In the genomic region with DNA sequence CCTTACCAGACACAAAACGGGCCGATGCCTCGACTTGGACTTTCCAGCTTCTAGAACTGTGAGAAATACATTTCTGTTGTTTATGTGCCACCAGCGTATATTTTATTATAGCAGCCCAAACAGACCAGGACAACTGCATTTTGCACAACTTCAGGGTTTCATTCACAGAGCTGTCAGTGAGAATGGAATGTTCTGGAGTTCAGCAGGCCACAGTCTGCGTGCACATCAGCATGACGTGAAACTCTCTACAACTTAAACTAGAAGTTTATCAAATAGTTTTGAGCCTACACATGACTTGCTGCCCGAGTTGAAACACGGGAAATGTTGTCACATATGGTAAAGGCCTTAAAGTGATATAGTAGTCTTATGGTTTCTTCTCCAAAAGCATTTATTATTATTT, we compare ENCODE assay signal across 17 cellular contexts. TPM values are rescaled to one million over a fixed set of nuclear protein-coding genes. Genes with fewer than 3 reads are reported as not detected.
DNase-seq lines count a peak whose midpoint lies in the region; ATAC-seq and TF ChIP-seq lines count a peak whose summit lies in the region.
"Had no signal": no experiment of that assay in that cellular context is flagged by ENCODE, and none has a peak within 500 bp of the region (broad histone marks: within the 10 kb centered on the region; RNA-seq: fewer than 3 reads in every experiment).

No MANE protein-coding gene starts in this region.

- H3K27ac ChIP-seq in AG04450 (ENCODE audit: low read depth, low read length) (no peak overlapping the region), Panc1 (ENCODE audit: low read length) (peak overlapping the region; percentile 37; the same call in 1 of the 2 replicates), esophagus muscularis mucosa (replicated peaks in 1 of 4) (no peak overlapping the region)
- H3K27ac ChIP-seq: HL-60, PC-9 had no signal

- no peak for TF ChIP-seq POLR2A in esophagus muscularis mucosa (IDR thresholded peaks at IDR 0.05; ENCODE audit: low read depth)

- ATAC-seq in Panc1 (no peak), GM21825 (IDR thresholded peaks at IDR 0.05; ENCODE audit: unreplicated experiment) (no peak), sciatic nerve (no peak)

- H3K36me3 ChIP-seq in Panc1 (ENCODE audit: control insufficient read depth, insufficient read depth, low read length) (no peaks in the 10 kb centered on the region; the same call in 1 of the 2 replicates), esophagus muscularis mucosa (no peaks in the 10 kb centered on the region)
- H3K36me3 ChIP-seq: BE2C had no signal

- 93% methylated on average over 8 of the region's 8 CpGs for WGBS in esophagus muscularis mucosa

- TF ChIP-seq CTCF in AG04450 (IDR thresholded peaks at IDR 0.05; ENCODE audit: low read depth, low read length) (no peak), Panc1 (IDR thresholded peaks at IDR 0.05) (no peak), esophagus muscularis mucosa (IDR thresholded peaks at IDR 0.05) (no peak)

- H3K4me3 ChIP-seq in AG04450 (ENCODE audit: low read depth, low read length) (no peak overlapping the region), Panc1 (ENCODE audit: low read depth in 2 of 2, low read length in 2 of 2) (no peak overlapping the region), esophagus muscularis mucosa (no peak overlapping the region)
- H3K4me3 ChIP-seq: PC-9 had no signal

- no TSS peak for BruUV-seq in Panc1 (replicated peaks; lab: Mats Ljungman, UMichigan)

- in situ Hi-C loops in Panc1 (cut with HindIII; ENCODE audit: low pct_unique_long_range_greater_than_20kb, low sequenced_read_pairs) = no loop called here

- no peak for TF ChIP-seq EP300 in esophagus muscularis mucosa (IDR thresholded peaks at IDR 0.05)

- H3K27me3 ChIP-seq in AG04450 (ENCODE audit: control insufficient read depth, insufficient read depth, low read length) (no peaks in the 10 kb centered on the region), Panc1 (ENCODE audit: control insufficient read depth, insufficient read depth, low read length) (no peaks in the 10 kb centered on the region), esophagus muscularis mucosa (no peaks in the 10 kb centered on the region)
- H3K27me3 ChIP-seq: BE2C had no signal

- H3K9me3 ChIP-seq in AG04450 (ENCODE audit: control insufficient read depth, insufficient read depth, low read length) (peaks cover 5% of the 10 kb centered on the region; the same call in 1 of the 2 replicates), Panc1 (ENCODE audit: control insufficient read depth, insufficient read depth, low read depth, low read length) (no peaks in the 10 kb centered on the region), esophagus muscularis mucosa (no peaks in the 10 kb centered on the region)
- H3K9me3 ChIP-seq: BE2C had no signal

- CTCF ChIA-PET in AG04450 (lab: Charles Lee) (no interaction called here), Panc1 (lab: Charles Lee) (no interaction called here)

- POLR2A ChIA-PET in AG04450 (lab: Yijun Ruan, JAX) (no interaction called here), Panc1 (lab: Charles Lee) (no interaction called here)

- peaks cover 19% of the 10 kb centered on the region for H3K4me1 ChIP-seq in Panc1 (ENCODE audit: control insufficient read depth, insufficient read depth, low read length)
- H3K4me1 ChIP-seq in esophagus muscularis mucosa = peaks cover 18 to 26% (median 23%) of the 10 kb centered on the region in 4 donors

- intact Hi-C loops in Panc1 (cut with micrococcal nuclease; ENCODE audit: unreplicated experiment) (loop anchor here (10.0 kb wide), 2 partner anchors 178 to 538 kb away; no protein-coding TSS in a partner anchor), esophagus muscularis mucosa (cut with DNase I) (loop anchor here (10.0 kb wide), 2 partner anchors 258 to 408 kb away; no protein-coding TSS in a partner anchor), sciatic nerve (cut with DNase I) (no loop called here)

- DNase-seq in AG04450 (ENCODE audit: low read depth, low spot score) (peak; percentile 38), Panc1 (ENCODE audit: low read depth, low spot score) (no peak), esophagus muscularis mucosa (ENCODE audit: extremely low spot score) (peak; percentile 82), retina (peak; percentile 1), ureter (ENCODE audit: low spot score) (no peak), sciatic nerve (ENCODE audit: low spot score) (no peak)
- DNase-seq: BE2C; CD8-positive, alpha-beta memory T cell; DMS79; NCI-H1417; NCI-H187; NCI-H2107; NCI-H510A; NCI-H82 had no signal

RNA-seq across cellular contexts. Expression of a gene that starts 3.9 kb away (rescaled TPM):
- polyA plus RNA-seq in AG04450 (2011; rRNA removed) = 12.2 and 13.0 TPM in 2 replicates
- polyA minus RNA-seq in AG04450 (2011; rRNA and poly(A)+ RNA removed) = 17.6 and 20.9 TPM in 2 replicates
- total RNA-seq in Panc1 (2021; ENCODE audit: unreplicated experiment) = 43.2 TPM
- polyA plus RNA-seq in Panc1 (2012; ENCODE audit: insufficient read length) = 34.8 TPM
- 10 to 100 TPM; 31.5 to 52.3 (median 39.2) TPM for total RNA-seq in esophagus muscularis mucosa
- 45.4 TPM for total RNA-seq in ureter
- total RNA-seq in sciatic nerve = 184 TPM

Comparison
In these comparisons a context has a peak if more than half of its experiments do, and no peak if none do; other contexts are left out.
1. DNase-seq: peak in AG04450 (single experiment), esophagus muscularis mucosa (single experiment) and retina (single experiment); none in Panc1 (single experiment), ureter (single experiment) and sciatic nerve (single experiment).